8 cellular contexts compared by ENCODE assay signal in genomic region chr1:3900150-3900968, GRCh38. TPM values are rescaled to one million over a fixed set of nuclear protein-coding genes. Genes with fewer than 3 reads are reported as not detected.
DNase-seq lines count a peak whose midpoint lies in the region; ATAC-seq and TF ChIP-seq lines count a peak whose summit lies in the region.

TSS of gene C1orf174 (minus strand) at chr1:3900272. CDS start at chr1:3900186, 86 bp downstream.

- H3K4me3 ChIP-seq in BLaER1 treated with 17β-estradiol and CSF1 and Interleukin-3, amounts not matched to agents 10 nM and 100 nM = peak within 1 kb of the TSS; percentile 79 to 98 (median 92)
- peak within 1 kb of the TSS; percentile 72 to 100 (median 96) for H3K4me3 ChIP-seq in dorsolateral prefrontal cortex
- H3K4me3 ChIP-seq in liver (ENCODE audit: low read depth in 1 of 3, low read length in 3 of 3) = peak within 1 kb of the TSS; percentile 72 to 87 (median 87)

- no peaks in the 10 kb centered on the region for H3K27me3 Mint-ChIP-seq in activated CD4-positive, alpha-beta memory T cell treated with anti-CD3 and anti-CD28 coated beads for 36 hours

- H3K9me3 Mint-ChIP-seq in activated CD4-positive, alpha-beta memory T cell treated with anti-CD3 and anti-CD28 coated beads for 36 hours = peaks cover 13% of the 10 kb centered on the region

- peak within 1 kb of the TSS; percentile 86 to 95 (median 93) for H3K9ac ChIP-seq in BLaER1 treated with 17β-estradiol and CSF1 and Interleukin-3, amounts not matched to agents 10 nM and 100 nM
- H3K9ac ChIP-seq in liver (ENCODE audit: low read depth in 1 of 2, low read length in 2 of 2) = peak within 1 kb of the TSS; percentile 71 to 73

- peak; percentile 61 for ATAC-seq in GM19351 (IDR thresholded peaks at IDR 0.05; ENCODE audit: unreplicated experiment)
- peak; percentile 55 for ATAC-seq in HG03521 (IDR thresholded peaks at IDR 0.05; ENCODE audit: unreplicated experiment)

- peaks cover 46 to 64% (median 53%) of the 10 kb centered on the region in 10 experiments for H3K4me1 ChIP-seq in BLaER1 treated with 17β-estradiol and CSF1 and Interleukin-3, amounts not matched to agents 10 nM and 100 nM
- H3K4me1 ChIP-seq in liver (ENCODE audit: control insufficient read depth in 4 of 4, insufficient read depth in 4 of 4, low read length in 3 of 4) = peaks cover 11 to 36% (median 31%) of the 10 kb centered on the region in 4 donors

- WGBS in liver = under 1% methylated on average over 58 of the region's 58 CpGs

- intact Hi-C loops in activated CD4-positive, alpha-beta memory T cell treated with anti-CD3 and anti-CD28 coated beads for 36 hours (cut with micrococcal nuclease) = loop anchor here (1.0 to 10.0 kb wide), 6 partner anchors 9 to 276 kb away; partner anchors contain the start of genes CEP104, DFFB, LRRC47 and SMIM1
- intact Hi-C loops in dorsolateral prefrontal cortex (cut with DNase I) = loop anchor here (2.0 to 10.0 kb wide), 3 partner anchors 42 to 754 kb away; partner anchors contain the start of gene AJAP1 (in 1 of the 2)

- TF ChIP-seq CTCF in dorsolateral prefrontal cortex (IDR thresholded peaks at IDR 0.05 in 54 of 56, conservative IDR thresholded peaks at IDR 0.05 in 2 of 56; ENCODE audit: low read depth in 1 of 56, partially characterized antibody in 56 of 56) (peak in 9 of 56 donors; percentile 6 to 19 (median 13)), liver (IDR thresholded peaks at IDR 0.05; ENCODE audit: low read depth, low read length, missing input control) (no peak)

- peak within 1 kb of the TSS; percentile 90 to 97 (median 95) for H3K27ac ChIP-seq in BLaER1 treated with 17β-estradiol and CSF1 and Interleukin-3, amounts not matched to agents 10 nM and 100 nM
- peak within 1 kb of the TSS; percentile 93 to 100 (median 99) for H3K27ac ChIP-seq in dorsolateral prefrontal cortex
- peak within 1 kb of the TSS; percentile 98 for H3K27ac ChIP-seq in liver (ENCODE audit: low read depth in 1 of 2, low read length in 2 of 2)

- H3K27ac Mint-ChIP-seq in activated CD4-positive, alpha-beta memory T cell treated with anti-CD3 and anti-CD28 coated beads for 36 hours = peak within 1 kb of the TSS; percentile 95

- peaks cover 11 to 19% (median 15%) of the 10 kb centered on the region in 11 experiments for H3K9me3 ChIP-seq in BLaER1 treated with 17β-estradiol and CSF1 and Interleukin-3, amounts not matched to agents 10 nM and 100 nM (replicated peaks in 1 of 11)
- H3K9me3 ChIP-seq in liver (ENCODE audit: control insufficient read depth in 4 of 4, low read length in 3 of 4) = no peaks in the 10 kb centered on the region

- CTCF ChIA-PET in activated CD4-positive, alpha-beta memory T cell treated with anti-CD3 and anti-CD28 coated beads for 36 hours (lab: Charles Lee) = interaction anchor here (1.6 to 2.8 kb wide), 3 partner anchors 10 to 125 kb away, joined by 8 to 13 read pairs (median 11); partner anchors contain the start of genes CEP104 and DFFB

- peaks cover 14 to 34% (median 24%) of the 10 kb centered on the region in 11 experiments for H4K20me1 ChIP-seq in BLaER1 treated with 17β-estradiol and CSF1 and Interleukin-3, amounts not matched to agents 10 nM and 100 nM

- H3K27me3 ChIP-seq in BLaER1 treated with 17β-estradiol and CSF1 and Interleukin-3, amounts not matched to agents 10 nM and 100 nM = no peaks in the 10 kb centered on the region
- H3K27me3 ChIP-seq in dorsolateral prefrontal cortex = no peaks in the 10 kb centered on the region
- no peaks in the 10 kb centered on the region for H3K27me3 ChIP-seq in liver (ENCODE audit: control insufficient read depth in 4 of 4, insufficient read depth in 4 of 4, low read length in 3 of 4)

- peak within 1 kb of the TSS; percentile 89 to 100 (median 95) for H3K4me2 ChIP-seq in BLaER1 treated with 17β-estradiol and CSF1 and Interleukin-3, amounts not matched to agents 10 nM and 100 nM

- peaks cover 10 to 32% (median 25%) of the 10 kb centered on the region in 11 experiments; a peak in 21 of 22 replicates for H3K36me3 ChIP-seq in BLaER1 treated with 17β-estradiol and CSF1 and Interleukin-3, amounts not matched to agents 10 nM and 100 nM
- H3K36me3 ChIP-seq in liver (ENCODE audit: control insufficient read depth in 4 of 4, insufficient read depth in 3 of 4, low read depth in 1 of 4, low read length in 3 of 4) = peaks cover 0 to under 1% (median 0%) of the 10 kb centered on the region in 4 donors

- no peak for TF ChIP-seq RAD21 in liver (IDR thresholded peaks at IDR 0.05)

- POLR2A ChIA-PET in activated CD4-positive, alpha-beta memory T cell treated with anti-CD3 and anti-CD28 coated beads for 36 hours (lab: Charles Lee) = interaction anchor here (0.6 to 1.7 kb wide), 4 partner anchors 15 to 222 kb away, joined by 3 to 5 read pairs (median 4); partner anchors contain the start of genes CEP104 and DFFB

- DNase-seq in NCI-H82 treated with DMSO at 0.1 percent for 48 hours (lab: John Stamatoyannopoulos, UW; ENCODE audit: unreplicated experiment) = peak; percentile 95
- DNase-seq in activated CD4-positive, alpha-beta memory T cell treated with anti-CD3 and anti-CD28 coated beads for 36 hours = peak; percentile 93
- peak; percentile 88 to 98 (median 96) for DNase-seq in dorsolateral prefrontal cortex
- DNase-seq in stimulated activated CD4-positive, alpha-beta T cell treated with anti-CD3 and anti-CD28 coated beads, Interleukin-4, amount 100 ng/mL, for 24 hours = peak; percentile 94

- H3K4me3 Mint-ChIP-seq in activated CD4-positive, alpha-beta memory T cell treated with anti-CD3 and anti-CD28 coated beads for 36 hours = peak within 1 kb of the TSS; percentile 95

- H3K36me3 Mint-ChIP-seq in activated CD4-positive, alpha-beta memory T cell treated with anti-CD3 and anti-CD28 coated beads for 36 hours = peaks cover 17% of the 10 kb centered on the region

- H3K4me1 Mint-ChIP-seq in activated CD4-positive, alpha-beta memory T cell treated with anti-CD3 and anti-CD28 coated beads for 36 hours (ENCODE audit: low read depth) = peaks cover 47% of the 10 kb centered on the region

TF ChIP-seq in liver, 16 proteins besides CTCF, POLR2A, EP300 and RAD21 (continues in another document):
- TF ChIP-seq JUND (IDR thresholded peaks at IDR 0.05) (no peak), GABPA (IDR thresholded peaks at IDR 0.05 in 1 of 2, conservative IDR thresholded peaks at IDR 0.05 in 1 of 2) (peak in 1 of 2 donors; percentile 62), TAF1 (conservative IDR thresholded peaks at IDR 0.05) (peak; percentile 77), NR2F2 (IDR thresholded peaks at IDR 0.05) (peak; percentile 93), HNF4G (IDR thresholded peaks at IDR 0.05) (peak; percentile 31), REST (IDR thresholded peaks at IDR 0.05) (no peak), EGR1 (IDR thresholded peaks at IDR 0.05; ENCODE audit: low read depth in 2 of 2) (no peak), YY1 (IDR thresholded peaks at IDR 0.05) (peak; percentile 100), ATF3 (IDR thresholded peaks at IDR 0.05) (peak; percentile 14), FOXA1 (IDR thresholded peaks at IDR 0.05) (no peak)
- TF ChIP-seq, protein P1, sequence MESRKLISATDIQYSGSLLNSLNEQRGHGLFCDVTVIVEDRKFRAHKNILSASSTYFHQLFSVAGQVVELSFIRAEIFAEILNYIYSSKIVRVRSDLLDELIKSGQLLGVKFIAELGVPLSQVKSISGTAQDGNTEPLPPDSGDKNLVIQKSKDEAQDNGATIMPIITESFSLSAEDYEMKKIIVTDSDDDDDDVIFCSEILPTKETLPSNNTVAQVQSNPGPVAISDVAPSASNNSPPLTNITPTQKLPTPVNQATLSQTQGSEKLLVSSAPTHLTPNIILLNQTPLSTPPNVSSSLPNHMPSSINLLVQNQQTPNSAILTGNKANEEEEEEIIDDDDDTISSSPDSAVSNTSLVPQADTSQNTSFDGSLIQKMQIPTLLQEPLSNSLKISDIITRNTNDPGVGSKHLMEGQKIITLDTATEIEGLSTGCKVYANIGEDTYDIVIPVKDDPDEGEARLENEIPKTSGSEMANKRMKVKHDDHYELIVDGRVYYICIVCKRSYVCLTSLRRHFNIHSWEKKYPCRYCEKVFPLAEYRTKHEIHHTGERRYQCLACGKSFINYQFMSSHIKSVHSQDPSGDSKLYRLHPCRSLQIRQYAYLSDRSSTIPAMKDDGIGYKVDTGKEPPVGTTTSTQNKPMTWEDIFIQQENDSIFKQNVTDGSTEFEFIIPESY (IDR thresholded peaks at IDR 0.05) = peak; percentile 85
- TF ChIP-seq, protein P2, sequence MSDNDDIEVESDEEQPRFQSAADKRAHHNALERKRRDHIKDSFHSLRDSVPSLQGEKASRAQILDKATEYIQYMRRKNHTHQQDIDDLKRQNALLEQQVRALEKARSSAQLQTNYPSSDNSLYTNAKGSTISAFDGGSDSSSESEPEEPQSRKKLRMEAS (IDR thresholded peaks at IDR 0.05) = peak; percentile 66

RNA-seq across cellular contexts. Expression of gene C1orf174, which starts in this region (rescaled TPM):
- 10 to 100 TPM; 32.8 to 33.5 TPM for total RNA-seq in activated CD4-positive, alpha-beta memory T cell treated with anti-CD3 and anti-CD28 coated beads for 36 hours
- total RNA-seq in dorsolateral prefrontal cortex (10 to 100 TPM in 118 of 120 experiments, 1 to 10 TPM in 2; 8.6 to 24.2 (median 15.2) TPM), liver (10 to 100 TPM; 15.9 to 17.0 TPM)
- 10 to 100 TPM; 10.4 to 11.8 TPM for polyA plus RNA-seq in liver

Comparison
In these comparisons a context has a peak if more than half of its experiments do, and no peak if none do; other contexts are left out.
1. Peak in every context shown above with its lines: DNase-seq, ATAC-seq, H3K4me3 ChIP-seq and H3K27ac ChIP-seq.